Comparison of ENCODE assay signal across 1 cellular context in genomic region chr19:10624585-10624984, GRCh38.
TF ChIP-seq lines count a peak whose summit lies in the region.

No MANE protein-coding gene starts in this region.

TF ChIP-seq in H1, 55 proteins besides CTCF, POLR2A, EP300 and RAD21:
- TF ChIP-seq CTBP2 (IDR thresholded peaks at IDR 0.05; ENCODE audit: borderline replicate concordance, insufficient read depth, insufficient read length, low read length): no peak
- no peak for TF ChIP-seq HDAC2 (IDR thresholded peaks at IDR 0.05; ENCODE audit: borderline replicate concordance in 1 of 2, low read depth in 2 of 2, low read length in 2 of 2)
- no peak for TF ChIP-seq EGR1 (IDR thresholded peaks at IDR 0.05; ENCODE audit: borderline replicate concordance, low read depth, low read length)
- no peak for TF ChIP-seq MAX (IDR thresholded peaks at IDR 0.05)
- no peak for TF ChIP-seq TAF7 (optimal IDR thresholded peaks at IDR 0.05; ENCODE audit: borderline replicate concordance, low read depth, low read length)
- no peak for TF ChIP-seq CHD2 (IDR thresholded peaks at IDR 0.05; ENCODE audit: low read length)
- no peak for TF ChIP-seq BRCA1 (IDR thresholded peaks at IDR 0.05; ENCODE audit: low read depth, low read length)
- TF ChIP-seq SP2 (IDR thresholded peaks at IDR 0.05; ENCODE audit: low read length): no peak
- no peak for TF ChIP-seq RBBP5 (IDR thresholded peaks at IDR 0.05; ENCODE audit: borderline replicate concordance, low read depth, low read length)
- no peak for TF ChIP-seq SAP30 (IDR thresholded peaks at IDR 0.05; ENCODE audit: insufficient read depth, insufficient replicate concordance, low read length)
- TF ChIP-seq TBP (IDR thresholded peaks at IDR 0.05; ENCODE audit: low read depth, low read length): no peak
